ENCODE assay signal across 9 cellular contexts in genomic region chr17:17683710-17684365, GRCh38. TPM values are rescaled to one million over a fixed set of nuclear protein-coding genes. Genes with fewer than 3 reads are reported as not detected.
A peak's percentile ranks its signal among the peaks of the same experiment; 100 is the strongest.
DNase-seq lines count a peak whose midpoint lies in the region; ATAC-seq and TF ChIP-seq lines count a peak whose summit lies in the region.
"Had no signal": no experiment of that assay in that cellular context is flagged by ENCODE, and none has a peak within 500 bp of the region (broad histone marks: within the 10 kb centered on the region; RNA-seq: fewer than 3 reads in every experiment).

No MANE protein-coding gene starts in this region.

- H3K27me3 Mint-ChIP-seq in CD4-positive, alpha-beta T cell, result no peaks in the 10 kb centered on the region
- H3K27me3 Mint-ChIP-seq in osteocyte (ENCODE audit: unreplicated experiment), result no peaks in the 10 kb centered on the region

- CTCF ChIA-PET in CD4-positive, alpha-beta T cell (lab: Charles Lee), result interaction anchor here (1.0 kb wide), 1 partner anchor 176 kb away, joined by 3 read pairs; no protein-coding TSS in a partner anchor

- peak overlapping the region; percentile 71 for H3K4me3 ChIP-seq in MG63
- H3K4me3 ChIP-seq in effector memory CD4-positive, alpha-beta T cell (ENCODE audit: insufficient read depth, low read depth, low read length, poor library complexity, severe bottlenecking), result no peak overlapping the region
- H3K4me3 ChIP-seq: mucosa of descending colon had no signal

- no peak for ATAC-seq in CD4-positive, alpha-beta T cell (ENCODE audit: poor library complexity)
- no peak for ATAC-seq in HG03342 (IDR thresholded peaks at IDR 0.05; ENCODE audit: unreplicated experiment)
- ATAC-seq in HG03175 (IDR thresholded peaks at IDR 0.05; ENCODE audit: unreplicated experiment), result no peak

- H3K9me3 Mint-ChIP-seq in CD4-positive, alpha-beta T cell, result no peaks in the 10 kb centered on the region
- no peaks in the 10 kb centered on the region for H3K9me3 Mint-ChIP-seq in osteocyte (ENCODE audit: unreplicated experiment)

- no peak for TF ChIP-seq CTCF in CD4-positive, alpha-beta T cell (IDR thresholded peaks at IDR 0.05)
- TF ChIP-seq CTCF in osteocyte (IDR thresholded peaks at IDR 0.05), result no peak

- H3K36me3 ChIP-seq in MG63, result peaks cover 2% of the 10 kb centered on the region; the same call in 1 of the 2 replicates
- no peaks in the 10 kb centered on the region for H3K36me3 ChIP-seq in effector memory CD4-positive, alpha-beta T cell (ENCODE audit: control insufficient read depth, insufficient read depth, low read length)

- peaks cover 5% of the 10 kb centered on the region for H3K36me3 Mint-ChIP-seq in CD4-positive, alpha-beta T cell (ENCODE audit: low read depth)
- H3K36me3 Mint-ChIP-seq in osteocyte (ENCODE audit: unreplicated experiment), result no peaks in the 10 kb centered on the region

- POLR2A ChIA-PET in CD4-positive, alpha-beta T cell (lab: Charles Lee), result interaction anchor here (0.6 to 3.1 kb wide), 2 partner anchors 11 to 135 kb away, joined by 3 to 20 read pairs; no protein-coding TSS in a partner anchor

- no peak for DNase-seq in CD4-positive, alpha-beta T cell
- DNase-seq in MG63 (no peak), osteocyte (ENCODE audit: extremely low spot score, unreplicated experiment) (no peak), NCI-H748 (lab: John Stamatoyannopoulos, UW; ENCODE audit: unreplicated experiment) (no peak), cerebellar nuclear complex (lab: John Stamatoyannopoulos, UW) (no peak)
- no peak for DNase-seq in effector memory CD4-positive, alpha-beta T cell

- H3K27ac ChIP-seq in CD4-positive, alpha-beta T cell (ENCODE audit: low read depth, low read length), result peak overlapping the region; percentile 81
- peak overlapping the region; percentile 70 for H3K27ac ChIP-seq in effector memory CD4-positive, alpha-beta T cell (ENCODE audit: insufficient read depth, low read length, poor library complexity, severe bottlenecking)

- peaks cover 9% of the 10 kb centered on the region for H3K4me1 ChIP-seq in effector memory CD4-positive, alpha-beta T cell (ENCODE audit: control insufficient read depth, insufficient read depth, low read length, poor library complexity, severe bottlenecking)

- peaks cover 36% of the 10 kb centered on the region for H3K4me1 Mint-ChIP-seq in CD4-positive, alpha-beta T cell (ENCODE audit: low read depth)
- H3K4me1 Mint-ChIP-seq in osteocyte (ENCODE audit: unreplicated experiment), result peaks cover 44% of the 10 kb centered on the region

- H3K27me3 ChIP-seq in CD4-positive, alpha-beta T cell (ENCODE audit: control insufficient read depth, insufficient read depth, low read length), result no peaks in the 10 kb centered on the region
- H3K27me3 ChIP-seq in MG63, result no peaks in the 10 kb centered on the region
- no peaks in the 10 kb centered on the region for H3K27me3 ChIP-seq in effector memory CD4-positive, alpha-beta T cell (replicated peaks; ENCODE audit: control insufficient read depth, insufficient read depth, low read length, poor library complexity, severe bottlenecking)

- H3K27ac Mint-ChIP-seq in CD4-positive, alpha-beta T cell, result peak overlapping the region; percentile 88
- peak overlapping the region; percentile 92 for H3K27ac Mint-ChIP-seq in osteocyte (ENCODE audit: unreplicated experiment)

- peak overlapping the region; percentile 94 for H3K4me3 Mint-ChIP-seq in CD4-positive, alpha-beta T cell
- H3K4me3 Mint-ChIP-seq in osteocyte (ENCODE audit: unreplicated experiment), result peak overlapping the region; percentile 81

- no peaks in the 10 kb centered on the region for H3K9me3 ChIP-seq in CD4-positive, alpha-beta T cell (ENCODE audit: control insufficient read depth, low read length)
- H3K9me3 ChIP-seq in MG63, result no peaks in the 10 kb centered on the region
- no peaks in the 10 kb centered on the region for H3K9me3 ChIP-seq in effector memory CD4-positive, alpha-beta T cell (ENCODE audit: control insufficient read depth, low read length)
- H3K9me3 ChIP-seq: mucosa of descending colon had no signal

- intact Hi-C loops in CD4-positive, alpha-beta T cell (cut with DNase I, micrococcal nuclease), result loop anchor here in 1 of 2 experiments (1.0 to 5.0 kb wide), 4 partner anchors 9 to 108 kb away; no protein-coding TSS in a partner anchor

RNA-seq across cellular contexts. Expression of gene RAI1, which starts 2.6 kb away (rescaled TPM):
- 10 to 100 TPM; 19.3 to 25.2 TPM for total RNA-seq in CD4-positive, alpha-beta T cell
- total RNA-seq in MG63 (2014; rRNA removed; shearing (Covaris generic); ENCODE audit: low replicate concordance), result 2.9 and 7.1 TPM in 2 replicates
- total RNA-seq in osteocyte, result 40.0 and 40.1 TPM in 2 replicates
